ENCODE assay signal across 15 cellular contexts in genomic region chr10:125209591-125210373, GRCh38. TPM values are rescaled to one million over a fixed set of nuclear protein-coding genes. Genes with fewer than 3 reads are reported as not detected.
DNase-seq lines count a peak whose midpoint lies in the region; TF ChIP-seq lines count a peak whose summit lies in the region.
"Had no signal": no experiment of that assay in that cellular context is flagged by ENCODE, and none has a peak within 500 bp of the region (broad histone marks: within the 10 kb centered on the region; RNA-seq: fewer than 3 reads in every experiment).

No MANE protein-coding gene starts in this region.

- H3K18ac ChIP-seq in trophoblast cell (ENCODE audit: low read length) = no peak overlapping the region

- DNase-seq in astrocyte of the spinal cord (ENCODE audit: low read depth, low spot score) (peak; percentile 10), glomerular visceral epithelial cell (ENCODE audit: extremely low spot score) (peak; percentile 85), pons (ENCODE audit: low spot score) (peak; percentile 14), OCI-M2 (lab: John Stamatoyannopoulos, UW; ENCODE audit: unreplicated experiment) (no peak), SW480 (ENCODE audit: low spot score) (no peak), amniotic stem cell (lab: John Stamatoyannopoulos, UW) (no peak), trophoblast cell (no peak)
- DNase-seq: activated CD8-positive, alpha-beta memory T cell treated with anti-CD3 and anti-CD28 coated beads for 24 hours; activated naive CD4-positive, alpha-beta T cell; CD8-positive, alpha-beta T cell; Kasumi-1; left ventricle myocardium inferior; NCI-H2029 treated with DMSO at 0.1 percent for 48 hours; SHP77 treated with DMSO at 0.1 percent for 48 hours had no signal

- H3K27me3 ChIP-seq in BLaER1 treated with 17β-estradiol and CSF1 and Interleukin-3, amounts not matched to agents 10 nM and 100 nM = no peaks in the 10 kb centered on the region
- no peaks in the 10 kb centered on the region for H3K27me3 ChIP-seq in trophoblast cell (ENCODE audit: insufficient read depth, low read length)

- no peak overlapping the region for H2BK5ac ChIP-seq in trophoblast cell (ENCODE audit: low read depth, low read length, poor library complexity)

- no peaks in the 10 kb centered on the region for H4K20me1 ChIP-seq in BLaER1 treated with 17β-estradiol and CSF1 and Interleukin-3, amounts not matched to agents 10 nM and 100 nM

- no peak overlapping the region for H2AK5ac ChIP-seq in trophoblast cell (ENCODE audit: low read length)

- TF ChIP-seq CTCF in astrocyte of the spinal cord (IDR thresholded peaks at IDR 0.05; ENCODE audit: low read depth, low read length) = no peak

- no peak overlapping the region for H4K12ac ChIP-seq in trophoblast cell (ENCODE audit: low read depth, low read length)

- H3K23ac ChIP-seq in trophoblast cell (ENCODE audit: low read length) = no peak overlapping the region

- no CpG with 5 or more reads among the region's 11 CpGs for WGBS in trophoblast cell (ENCODE audit: extremely low coverage, insufficient coverage, insufficient read length)

- H3K9ac ChIP-seq in BLaER1 treated with 17β-estradiol and CSF1 and Interleukin-3, amounts not matched to agents 10 nM and 100 nM = no peak overlapping the region
- H3K9ac ChIP-seq in trophoblast cell (ENCODE audit: low read length) = no peak overlapping the region

- no peak overlapping the region for H2BK120ac ChIP-seq in trophoblast cell (ENCODE audit: insufficient read depth, low read length, poor library complexity)

- H3K79me2 ChIP-seq in trophoblast cell (ENCODE audit: control insufficient read depth, insufficient read depth, low read length, poor library complexity) = no peaks in the 10 kb centered on the region

- peak overlapping the region; percentile 6 to 62 (median 44); a peak in 19 of 22 replicates for H3K4me2 ChIP-seq in BLaER1 treated with 17β-estradiol and CSF1 and Interleukin-3, amounts not matched to agents 10 nM and 100 nM
- H3K4me2 ChIP-seq in trophoblast cell (ENCODE audit: low read length) = no peak overlapping the region

- H3K79me1 ChIP-seq in trophoblast cell (ENCODE audit: low read length) = no peaks in the 10 kb centered on the region

- H4K8ac ChIP-seq in trophoblast cell (ENCODE audit: low read depth, low read length) = no peak overlapping the region

- in situ Hi-C loops in astrocyte of the spinal cord (cut with HindIII; ENCODE audit: low sequenced_read_pairs) = no loop called here

- no peak overlapping the region for H3K14ac ChIP-seq in trophoblast cell (ENCODE audit: low read length)

- H4K91ac ChIP-seq in trophoblast cell (ENCODE audit: low read depth, low read length) = no peak overlapping the region

- no peak overlapping the region for H2BK12ac ChIP-seq in trophoblast cell (ENCODE audit: low read length)

- no peak overlapping the region for H3K27ac ChIP-seq in BLaER1 treated with 17β-estradiol and CSF1 and Interleukin-3, amounts not matched to agents 10 nM and 100 nM
- H3K27ac ChIP-seq in trophoblast cell (ENCODE audit: low read depth, low read length) = no peak overlapping the region
- H3K27ac ChIP-seq: left ventricle myocardium inferior had no signal

- H3K4me1 ChIP-seq in BLaER1 treated with 17β-estradiol and CSF1 and Interleukin-3, amounts not matched to agents 10 nM and 100 nM = peaks cover 6 to 19% (median 14%) of the 10 kb centered on the region in 10 experiments; a peak in 18 of 20 replicates
- peaks cover 0 to 4% of the 10 kb centered on the region in 2 experiments for H3K4me1 ChIP-seq in trophoblast cell (ENCODE audit: control insufficient read depth in 1 of 2, insufficient read depth in 2 of 2, low read length in 2 of 2)
- H3K4me1 ChIP-seq: left ventricle myocardium inferior had no signal

- H3K4me3 ChIP-seq in BLaER1 treated with 17β-estradiol and CSF1 and Interleukin-3, amounts not matched to agents 10 nM and 100 nM = no peak overlapping the region
- no peak overlapping the region for H3K4me3 ChIP-seq in astrocyte of the spinal cord (ENCODE audit: low read depth, low read length)
- no peak overlapping the region for H3K4me3 ChIP-seq in trophoblast cell (ENCODE audit: low read depth, low read length)
- H3K4me3 ChIP-seq: left ventricle myocardium inferior had no signal

- no peak overlapping the region for H2AFZ ChIP-seq in trophoblast cell (ENCODE audit: insufficient read depth, low read length, poor library complexity)

- no peaks in the 10 kb centered on the region for H3K36me3 ChIP-seq in BLaER1 treated with 17β-estradiol and CSF1 and Interleukin-3, amounts not matched to agents 10 nM and 100 nM
- no peaks in the 10 kb centered on the region for H3K36me3 ChIP-seq in trophoblast cell (ENCODE audit: control insufficient read depth in 1 of 2, insufficient read depth in 2 of 2, low read length in 2 of 2)
- H3K36me3 ChIP-seq: left ventricle myocardium inferior had no signal

- H3K9me3 ChIP-seq in BLaER1 treated with 17β-estradiol and CSF1 and Interleukin-3, amounts not matched to agents 10 nM and 100 nM (replicated peaks in 1 of 11) = peaks cover 6 to 16% (median 11%) of the 10 kb centered on the region in 11 experiments; a peak in 14 of 22 replicates
- H3K9me3 ChIP-seq in trophoblast cell (ENCODE audit: insufficient read depth, low read depth, low read length) = no peaks in the 10 kb centered on the region

- H3K4ac ChIP-seq in trophoblast cell (ENCODE audit: low read depth, low read length) = no peak overlapping the region

RNA-seq across cellular contexts. Expression of gene CTBP2, which starts 49.4 kb away (rescaled TPM):
- polyA plus RNA-seq in trophoblast cell (2013) = 57.7 and 58.8 TPM in 2 replicates

Comparison
In these comparisons a context has a peak if more than half of its experiments do, and no peak if none do; other contexts are left out.
1. DNase-seq: peak in astrocyte of the spinal cord (single experiment), glomerular visceral epithelial cell (single experiment) and pons (single experiment); none in OCI-M2 (single experiment), SW480 (single experiment), amniotic stem cell (single experiment) and trophoblast cell (0 of 2).